Comparison of ENCODE assay signal across 22 cellular contexts in genomic region chr10:8499312-8499711, GRCh38.
"Had no signal": no experiment of that assay in that cellular context is flagged by ENCODE, and none has a peak within 500 bp of the region (broad histone marks: within the 10 kb centered on the region; RNA-seq: fewer than 3 reads in every experiment).

No MANE protein-coding gene starts in this region.

- H3K27me3 ChIP-seq: colonic mucosa, neural progenitor cell, right atrium auricular region, thyroid gland, vagina had no signal

- DNase-seq: colonic mucosa; effector CD8-positive, alpha-beta T cell; endodermal cell; erythroblast; esophagus squamous epithelium; hypothalamus; immature natural killer cell; islet precursor cell; kidney glomerular epithelial cell; left ventricle myocardium superior; lower lobe of right lung; naive B cell; sigmoid colon; stimulated activated naive CD4-positive, alpha-beta T cell treated with Interleukin-2 at 50 U/mL for 16 hours; stomach; thyroid gland; trophoblast cell had no signal

- H3K4me1 ChIP-seq: colonic mucosa, esophagus squamous epithelium, lower lobe of right lung, parathyroid adenoma, right atrium auricular region, sigmoid colon, stomach, thyroid gland, vagina had no signal

- H3K36me3 ChIP-seq: colonic mucosa, esophagus squamous epithelium, lower lobe of right lung, neural progenitor cell, right atrium auricular region, sigmoid colon, stomach, thyroid gland, vagina had no signal

- H3K4me3 ChIP-seq: colonic mucosa, esophagus squamous epithelium, lower lobe of right lung, neural progenitor cell, right atrium auricular region, sigmoid colon, stomach, thyroid gland, vagina had no signal

- H3K9me3 ChIP-seq: colonic mucosa, esophagus squamous epithelium, lower lobe of right lung, right atrium auricular region, sigmoid colon, stomach, thyroid gland, vagina had no signal

- H3K27ac ChIP-seq: colonic mucosa, esophagus squamous epithelium, lower lobe of right lung, neural progenitor cell, parathyroid adenoma, right atrium auricular region, sigmoid colon, stomach, thyroid gland, vagina had no signal

- H3K9ac ChIP-seq: neural progenitor cell, parathyroid adenoma had no signal

- ATAC-seq: left ventricle myocardium superior; lower lobe of right lung; natural killer cell treated with Interleukin-12 subunit alpha and Interleukin-12 subunit beta and Interleukin-15 and Interleukin-18, amount 100 ng/mL, for 72 hours had no signal

- H3K79me2 ChIP-seq: parathyroid adenoma had no signal

- H2AFZ ChIP-seq: neural progenitor cell, parathyroid adenoma had no signal

- H3K4me2 ChIP-seq: neural progenitor cell had no signal
